ENCODE assay signal across 23 cellular contexts in the genomic region with DNA sequence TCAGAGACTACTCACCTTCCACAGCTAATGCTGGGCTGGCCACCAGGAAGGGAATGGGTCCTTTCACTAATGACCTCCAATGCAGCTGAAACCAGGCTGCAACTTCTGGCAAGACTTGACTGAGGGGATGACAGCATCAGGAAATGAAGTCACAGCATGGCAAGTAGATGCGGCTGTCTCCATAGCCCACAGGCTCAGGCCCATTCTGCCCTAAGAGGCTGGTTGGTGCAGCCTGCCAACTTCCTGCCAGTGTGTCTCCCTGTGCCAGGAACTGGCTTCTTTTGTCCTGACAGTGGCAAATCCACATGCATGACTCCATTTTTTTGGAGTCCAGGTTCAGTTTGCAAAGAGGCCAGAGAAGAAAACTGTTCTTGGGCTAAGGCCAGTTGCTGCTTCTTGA.
"Had no signal": no experiment of that assay in that cellular context is flagged by ENCODE, and none has a peak within 500 bp of the region (broad histone marks: within the 10 kb centered on the region; RNA-seq: fewer than 3 reads in every experiment).

No MANE protein-coding gene starts in this region.

- DNase-seq: activated CD4-positive, alpha-beta memory T cell treated with anti-CD3 and anti-CD28 coated beads for 36 hours; activated CD4-positive, alpha-beta T cell treated with anti-CD3 and anti-CD28 coated beads, Interleukin-2, amount 10 ng/mL, durations not matched to agents 7 days and 5 days; activated CD4-positive, CD25-positive, alpha-beta regulatory T cell; activated CD8-positive, alpha-beta memory T cell treated with anti-CD3 and anti-CD28 coated beads, Interleukin-2, amount 50 U/mL, for 48 hours; activated naive CD4-positive, alpha-beta T cell treated with anti-CD3 and anti-CD28 coated beads, Interleukin-2, amount 50 U/mL, for 16 hours; activated naive CD8-positive, alpha-beta T cell treated with anti-CD3 and anti-CD28 coated beads, Interleukin-2, amount 10 ng/mL, durations not matched to agents 7 days and 5 days; activated T-cell treated with anti-CD3 and anti-CD28 coated beads, Interleukin-2, amount 50 U/mL, for 1 hour; cerebellar nuclear complex; Kasumi-1; KBM-7; NCI-H1105; NCI-H1436; NCI-H1694 treated with DMSO at 0.1 percent for 48 hours; NCI-H2029 treated with DMSO at 0.1 percent for 48 hours; NCI-H345; NCI-H510A; NCI-H526 treated with DMSO at 0.1 percent for 48 hours; PC-9; SHP77 treated with DMSO at 0.1 percent for 48 hours; T-cell; T-helper 2 cell; T1000 had no signal

- H3K27ac ChIP-seq: adrenal gland, PC-9 had no signal

- H3K27me3 ChIP-seq: adrenal gland had no signal

- H3K4me1 ChIP-seq: adrenal gland had no signal

- H3K9me3 ChIP-seq: adrenal gland had no signal

- H3K36me3 ChIP-seq: adrenal gland had no signal

- H3K4me3 ChIP-seq: adrenal gland, PC-9 had no signal

- H2AFZ ChIP-seq: PC-9 had no signal

- H3K4me2 ChIP-seq: PC-9 had no signal
